In genomic region chr9:79824265-79824664, GRCh38 we compare ENCODE assay signal across 13 cellular contexts.
DNase-seq lines count a peak whose midpoint lies in the region; ATAC-seq and TF ChIP-seq lines count a peak whose summit lies in the region.
"Had no signal": no experiment of that assay in that cellular context is flagged by ENCODE, and none has a peak within 500 bp of the region (broad histone marks: within the 10 kb centered on the region; RNA-seq: fewer than 3 reads in every experiment).

No MANE protein-coding gene starts in this region.

- H3K9me3 ChIP-seq in OCI-LY3 (ENCODE audit: insufficient read depth, low read length) (no peaks in the 10 kb centered on the region), thyroid gland (no peaks in the 10 kb centered on the region)

- no peak overlapping the region for H3K27ac ChIP-seq in OCI-LY3 (ENCODE audit: low read length)
- no peak overlapping the region for H3K27ac ChIP-seq in thyroid gland
- H3K27ac ChIP-seq: skin epidermis had no signal

- H3K4me3 ChIP-seq in OCI-LY3 (ENCODE audit: low read length) (no peak overlapping the region), thyroid gland (replicated peaks in 1 of 3) (no peak overlapping the region)
- H3K4me3 ChIP-seq: skin epidermis had no signal

- ATAC-seq in GM18868 (IDR thresholded peaks at IDR 0.05; ENCODE audit: unreplicated experiment) (peak; percentile 47), GM21390 (IDR thresholded peaks at IDR 0.05; ENCODE audit: unreplicated experiment) (peak; percentile 99), HG03045 (IDR thresholded peaks at IDR 0.05; ENCODE audit: unreplicated experiment) (peak; percentile 90)
- ATAC-seq: CD8-positive, alpha-beta T cell; PC-3 had no signal

- TF ChIP-seq CTCF in OCI-LY3 (IDR thresholded peaks at IDR 0.05; ENCODE audit: low read depth, low read length) (no peak), thyroid gland (IDR thresholded peaks at IDR 0.05) (no peak)

- no peak overlapping the region for H3K9ac ChIP-seq in OCI-LY3 (ENCODE audit: low read length)

- H3K4me2 ChIP-seq in OCI-LY3 (ENCODE audit: low read length), result 0 out of 2 replicates have a peak overlapping the region, but pooled peaks have one; percentile 3

- TF ChIP-seq POLR2A in thyroid gland (IDR thresholded peaks at IDR 0.05), result no peak

- intact Hi-C loops in thyroid gland (cut with DNase I), result no loop called here

- WGBS in thyroid gland, 2 donors, result 95 to 97% methylated on average over 3 of the region's 3 CpGs

- H3K36me3 ChIP-seq in OCI-LY3 (replicated peaks; ENCODE audit: low read depth, low read length) (no peaks in the 10 kb centered on the region), thyroid gland (no peaks in the 10 kb centered on the region)

- no peak overlapping the region for H2AFZ ChIP-seq in OCI-LY3 (ENCODE audit: low read depth, low read length)

- 0 out of 2 replicates have a peak, but pooled peaks cover 3% of the 10 kb centered on the region for H4K20me1 ChIP-seq in OCI-LY3 (ENCODE audit: insufficient read depth, low read length)

- H3K79me2 ChIP-seq in OCI-LY3 (ENCODE audit: low read length), result no peaks in the 10 kb centered on the region

- H3K27me3 ChIP-seq in OCI-LY3 (ENCODE audit: low read depth, low read length) (peaks cover 85% of the 10 kb centered on the region), thyroid gland (no peaks in the 10 kb centered on the region)

- DNase-seq in hippocampal formation (lab: John Stamatoyannopoulos, UW), result no peak
- no peak for DNase-seq in T1000 (lab: John Stamatoyannopoulos, UW)
- no peak for DNase-seq in EL
- no peak for DNase-seq in thyroid gland
- DNase-seq: CD8-positive, alpha-beta T cell; central memory CD4-positive, alpha-beta T cell; NCI-H1105; PC-3 had no signal

- H3K4me1 ChIP-seq in OCI-LY3 (ENCODE audit: low read length), result peaks cover 5% of the 10 kb centered on the region
- no peaks in the 10 kb centered on the region for H3K4me1 ChIP-seq in thyroid gland

Comparison
In these comparisons a context has a peak if more than half of its experiments do, and no peak if none do; other contexts are left out.
1. ATAC-seq: peak in every context shown above with its lines; median percentile 99 in GM21390; 90 in HG03045; 47 in GM18868.